In genomic region chr1:226691257-226691656, GRCh38 we compare ENCODE assay signal across 8 cellular contexts. TPM values are rescaled to one million over a fixed set of nuclear protein-coding genes. Genes with fewer than 3 reads are reported as not detected.
DNase-seq lines count a peak whose midpoint lies in the region; ATAC-seq, FAIRE-seq and TF ChIP-seq lines count a peak whose summit lies in the region.

No MANE protein-coding gene starts in this region.

- peaks cover 33% of the 10 kb centered on the region for H3K4me1 Mint-ChIP-seq in GM23338

- TF ChIP-seq CTCF in GM23338 (conservative IDR thresholded peaks at IDR 0.05; ENCODE audit: low read depth in 2 of 2) (no peak), endothelial cell of umbilical vein (IDR thresholded peaks at IDR 0.05; ENCODE audit: extremely low read depth in 1 of 2, insufficient read depth in 1 of 2, low read depth in 1 of 2, low read length in 2 of 2) (no peak)

- no peak overlapping the region for H3K9ac ChIP-seq in endothelial cell of umbilical vein (replicated peaks; ENCODE audit: extremely low read depth, insufficient read depth, low read length)

- DNase-seq in GM23338 (ENCODE audit: low spot score) (no peak), T-helper 22 cell (ENCODE audit: low read depth) (peak; percentile 67), endothelial cell of umbilical vein (ENCODE audit: low read depth, low spot score) (peak; percentile 26), small intestine (no peak), kidney tubule cell (ENCODE audit: low spot score) (no peak), MV-4-11 (lab: John Stamatoyannopoulos, UW) (no peak)
- peak; percentile 44 for DNase-seq in stimulated activated naive CD4-positive, alpha-beta T cell treated with Interleukin-2 at 50 U/mL for 16 hours (lab: John Stamatoyannopoulos, UW)

- no peak overlapping the region for H3K4me2 ChIP-seq in GM23338
- peak overlapping the region; percentile 64 for H3K4me2 ChIP-seq in endothelial cell of umbilical vein (ENCODE audit: insufficient read depth, low read length)

- dilution Hi-C loops in endothelial cell of umbilical vein (cut with MboI; ENCODE audit: extremely low pct_ligation_motif_present, low sequenced_read_pairs) = no loop called here

- H4K20me1 ChIP-seq in GM23338 (replicated peaks; ENCODE audit: insufficient read depth) = no peaks in the 10 kb centered on the region
- H4K20me1 ChIP-seq in endothelial cell of umbilical vein (replicated peaks; ENCODE audit: control insufficient read depth, extremely low read depth, insufficient read depth, low read length) = no peaks in the 10 kb centered on the region

- no TSS peak for BruUV-seq in endothelial cell of umbilical vein (replicated peaks; lab: Mats Ljungman, UMichigan)

- H3K27ac Mint-ChIP-seq in GM23338 = 0 out of 2 replicates have a peak overlapping the region, but pooled peaks have one; percentile 16

- ATAC-seq in GM23338 (no peak), GM21515 (IDR thresholded peaks at IDR 0.05; ENCODE audit: unreplicated experiment) (no peak)

- TF ChIP-seq POLR2A in endothelial cell of umbilical vein (IDR thresholded peaks at IDR 0.05; ENCODE audit: low read depth, low read length) = no peak

- no peaks in the 10 kb centered on the region for H3F3A ChIP-seq in GM23338 (replicated peaks; ENCODE audit: low read depth)

- 42 to 84% (median 54%) methylated on average over 4 of the region's 4 CpGs for WGBS in small intestine, 3 donors

- H3K27me3 ChIP-seq in GM23338 (ENCODE audit: insufficient read depth) (no peaks in the 10 kb centered on the region), endothelial cell of umbilical vein (ENCODE audit: control insufficient read depth in 2 of 2, insufficient read depth in 2 of 2, low read length in 2 of 2) (no peaks in the 10 kb centered on the region), small intestine (ENCODE audit: control insufficient read depth in 2 of 2, insufficient read depth in 2 of 2, low read length in 2 of 2) (no peaks in the 10 kb centered on the region)

- CTCF ChIA-PET in endothelial cell of umbilical vein (lab: Charles Lee) = no interaction called here

- H3K36me3 Mint-ChIP-seq in GM23338 (ENCODE audit: low read depth) = no peaks in the 10 kb centered on the region

- H3K27ac ChIP-seq in GM23338 (ENCODE audit: low read depth) (no peak overlapping the region), endothelial cell of umbilical vein (ENCODE audit: insufficient read depth, low read depth, low read length) (peak overlapping the region; percentile 42), small intestine (ENCODE audit: low read depth in 1 of 2, low read length in 1 of 2) (peak overlapping the region in 1 of 2 donors; percentile 79)

- H3K4me1 ChIP-seq in GM23338 (ENCODE audit: insufficient read depth) = peaks cover 8% of the 10 kb centered on the region
- H3K4me1 ChIP-seq in endothelial cell of umbilical vein (ENCODE audit: control insufficient read depth, extremely low read depth, insufficient read depth, low read length) = peaks cover 14% of the 10 kb centered on the region
- peaks cover 0 to 12% of the 10 kb centered on the region in 2 donors for H3K4me1 ChIP-seq in small intestine (ENCODE audit: control insufficient read depth in 2 of 2, insufficient read depth in 1 of 2, low read depth in 1 of 2, low read length in 1 of 2)

- no peaks in the 10 kb centered on the region for H3K79me2 ChIP-seq in GM23338 (replicated peaks; ENCODE audit: insufficient read depth)
- H3K79me2 ChIP-seq in endothelial cell of umbilical vein (ENCODE audit: control insufficient read depth, insufficient read depth, low read length) = no peaks in the 10 kb centered on the region

- no peak overlapping the region for H2AFZ ChIP-seq in GM23338
- H2AFZ ChIP-seq in endothelial cell of umbilical vein (ENCODE audit: low read depth, low read length) = no peak overlapping the region

- FAIRE-seq in endothelial cell of umbilical vein (lab: Jason Lieb, UNC) (peak; percentile 24), small intestine (lab: Jason Lieb, UNC) (no peak)

- no peaks in the 10 kb centered on the region for H3K36me3 ChIP-seq in GM23338 (ENCODE audit: insufficient read depth)
- H3K36me3 ChIP-seq in endothelial cell of umbilical vein (ENCODE audit: control insufficient read depth in 2 of 2, extremely low read depth in 1 of 2, insufficient read depth in 2 of 2, low read length in 2 of 2) = no peaks in the 10 kb centered on the region
- H3K36me3 ChIP-seq in small intestine (ENCODE audit: control insufficient read depth in 2 of 2, insufficient read depth in 2 of 2, low read length in 2 of 2) = no peaks in the 10 kb centered on the region

- H3K9me2 ChIP-seq in GM23338 (ENCODE audit: insufficient read depth) = no peaks in the 10 kb centered on the region

- H3K4me3 Mint-ChIP-seq in GM23338 = no peak overlapping the region

- POLR2A ChIA-PET in endothelial cell of umbilical vein (lab: Charles Lee) = no interaction called here

- intact Hi-C loops in endothelial cell of umbilical vein (cut with micrococcal nuclease) = loop anchor here (1.0 kb wide), 1 partner anchor 11 kb away; no protein-coding TSS in a partner anchor

- H3K9me3 ChIP-seq in endothelial cell of umbilical vein (replicated peaks; ENCODE audit: control insufficient read depth, insufficient read depth, low read length) = no peaks in the 10 kb centered on the region
- H3K9me3 ChIP-seq in small intestine (ENCODE audit: control insufficient read depth, low read depth) = no peaks in the 10 kb centered on the region

- H3K4me3 ChIP-seq in GM23338 (no peak overlapping the region), endothelial cell of umbilical vein (replicated peaks in 1 of 3; ENCODE audit: insufficient read depth in 1 of 3, low read depth in 1 of 3, low read length in 3 of 3) (no peak overlapping the region), small intestine (ENCODE audit: low read depth in 1 of 2, low read length in 2 of 2) (no peak overlapping the region)

- no peaks in the 10 kb centered on the region for H3K9me1 ChIP-seq in endothelial cell of umbilical vein (replicated peaks; ENCODE audit: control insufficient read depth, extremely low read depth, insufficient read depth, low read length)

- H3K9me3 Mint-ChIP-seq in GM23338 = no peaks in the 10 kb centered on the region

- peaks cover 1% of the 10 kb centered on the region for H3K27me3 Mint-ChIP-seq in GM23338 (ENCODE audit: insufficient read depth, low read depth, poor library complexity)

TF ChIP-seq in GM23338, 12 proteins besides CTCF, POLR2A, EP300 and RAD21 (continues in another document):
- TF ChIP-seq STAT1 (IDR thresholded peaks at IDR 0.05; ENCODE audit: unreplicated experiment) (no peak), NANOG (IDR thresholded peaks at IDR 0.05; ENCODE audit: borderline replicate concordance) (no peak), ETS1 (IDR thresholded peaks at IDR 0.05) (no peak), CREB1 (CRISPR knock-in tag; IDR thresholded peaks at IDR 0.05; ENCODE audit: low read depth) (no peak)

TF ChIP-seq in endothelial cell of umbilical vein, 7 proteins besides CTCF, POLR2A, EP300 and RAD21:
- TF ChIP-seq GATA2 (IDR thresholded peaks at IDR 0.05; ENCODE audit: insufficient read depth, insufficient read length, low read depth, low read length) (no peak), POLR2AphosphoS5 (IDR thresholded peaks at IDR 0.05; ENCODE audit: insufficient read depth, low read depth, low read length) (no peak), FOS (IDR thresholded peaks at IDR 0.05; ENCODE audit: borderline replicate concordance, insufficient read depth, low read length) (no peak), EZH2 (IDR thresholded peaks at IDR 0.05; ENCODE audit: borderline replicate concordance, low read depth, low read length, severe bottlenecking) (no peak), MAX (IDR thresholded peaks at IDR 0.05; ENCODE audit: insufficient read depth, insufficient read length) (no peak)
TF ChIP-seq in endothelial cell of umbilical vein: peak in this region for 0.

RNA-seq across cellular contexts. Expression of gene ITPKB, which starts 47.8 kb away (rescaled TPM):
- total RNA-seq in GM23338 (2014; rRNA removed; shearing (Covaris generic)) = 4.7 and 5.2 TPM in 2 replicates
- polyA plus RNA-seq in GM23338 (2016; fragmentation: Nextera tagmentation; extraction: Ambion mirVana) (0.31 and 0.37 TPM in 2 replicates), endothelial cell of umbilical vein (7.2 and 7.7 TPM in 2 replicates), small intestine (1 to 10 TPM; 1.8 to 9.6 (median 3.0) TPM)
- total RNA-seq in endothelial cell of umbilical vein = 34.8 and 37.2 TPM in 2 replicates
- 5.2 and 6.4 TPM in 2 replicates for polyA plus RNA-seq in endothelial cell of umbilical vein (2011; cell fraction: cytosol; rRNA removed)
- polyA plus RNA-seq in endothelial cell of umbilical vein (2011; cell fraction: nucleus; rRNA removed) = 16.7 and 18.5 TPM in 2 replicates
- 8.2 and 9.9 TPM in 2 replicates for polyA plus RNA-seq in endothelial cell of umbilical vein (2012)
- 18.9 and 21.7 TPM in 2 replicates for polyA minus RNA-seq in endothelial cell of umbilical vein
- 0.20 TPM for polyA minus RNA-seq in endothelial cell of umbilical vein (2011; cell fraction: cytosol; rRNA and poly(A)+ RNA removed)
- polyA minus RNA-seq in endothelial cell of umbilical vein (2011; cell fraction: nucleus; rRNA and poly(A)+ RNA removed) = 23.3 and 33.6 TPM in 2 replicates

Comparison
In these comparisons a context has a peak if more than half of its experiments do, and no peak if none do; other contexts are left out.
1. DNase-seq: peak in T-helper 22 cell (single experiment), endothelial cell of umbilical vein (single experiment) and stimulated activated naive CD4-positive, alpha-beta T cell treated with Interleukin-2 at 50 U/mL for 16 hours (single experiment); none in GM23338 (single experiment), small intestine (single experiment), kidney tubule cell (single experiment) and MV-4-11 (single experiment).